Comparison of ENCODE assay signal across 15 cellular contexts in genomic region chr2:11655495-11655894, GRCh38. TPM values are rescaled to one million over a fixed set of nuclear protein-coding genes. Genes with fewer than 3 reads are reported as not detected.
"Had no signal": no experiment of that assay in that cellular context is flagged by ENCODE, and none has a peak within 500 bp of the region (broad histone marks: within the 10 kb centered on the region; RNA-seq: fewer than 3 reads in every experiment).

No MANE protein-coding gene starts in this region.

- H3K27ac ChIP-seq: epithelial cell of prostate, esophagus muscularis mucosa, right atrium auricular region had no signal

- DNase-seq: effector memory CD8-positive, alpha-beta T cell; foreskin melanocyte; head of caudate nucleus; hippocampal formation; left colon; natural killer cell; posterior cingulate gyrus; small intestine; stimulated activated CD4-positive, alpha-beta T cell treated with anti-CD3 and anti-CD28 coated beads, Interleukin-2, amount 100 ng/mL, for 48 hours; stimulated activated naive CD4-positive, alpha-beta T cell treated with Interleukin-2 at 50 U/mL for 16 hours; trophoblast cell had no signal

- ATAC-seq: effector memory CD8-positive, alpha-beta T cell; left colon; natural killer cell had no signal

RNA-seq across cellular contexts. Expression of gene NTSR2, which starts 14.5 kb away (rescaled TPM):
- polyA plus RNA-seq: liver had no signal
